In genomic region chr14:97206948-97207347, GRCh38 we compare ENCODE assay signal across 20 cellular contexts.
"Had no signal": no experiment of that assay in that cellular context is flagged by ENCODE, and none has a peak within 500 bp of the region (broad histone marks: within the 10 kb centered on the region; RNA-seq: fewer than 3 reads in every experiment).

No MANE protein-coding gene starts in this region.

- H3K27ac ChIP-seq: RWPE1 had no signal

- H3K27me3 ChIP-seq: MG63 had no signal

- H3K36me3 ChIP-seq: MG63 had no signal

- DNase-seq: IMR-90, Karpas-422, KG1, MG63, NCI-H1092, NCI-H1105 treated with DMSO at 0.1 percent for 48 hours, NCI-H1417 treated with DMSO at 0.1 percent for 48 hours, NCI-H146, NCI-H187, NCI-H2029, NCI-H2081 treated with DMSO at 0.1 percent for 48 hours, NCI-H2171, NCI-H345, NCI-H446 treated with DMSO at 0.1 percent for 48 hours, NCI-H510A treated with DMSO at 0.1 percent for 48 hours, NCI-H526, NCI-H774, SHP77 had no signal

- FAIRE-seq: HepG2 had no signal

- H3K4me3 ChIP-seq: MG63 had no signal

- H3K9me3 ChIP-seq: MG63 had no signal
